Comparison of ENCODE assay signal across 25 cellular contexts in the genomic region with DNA sequence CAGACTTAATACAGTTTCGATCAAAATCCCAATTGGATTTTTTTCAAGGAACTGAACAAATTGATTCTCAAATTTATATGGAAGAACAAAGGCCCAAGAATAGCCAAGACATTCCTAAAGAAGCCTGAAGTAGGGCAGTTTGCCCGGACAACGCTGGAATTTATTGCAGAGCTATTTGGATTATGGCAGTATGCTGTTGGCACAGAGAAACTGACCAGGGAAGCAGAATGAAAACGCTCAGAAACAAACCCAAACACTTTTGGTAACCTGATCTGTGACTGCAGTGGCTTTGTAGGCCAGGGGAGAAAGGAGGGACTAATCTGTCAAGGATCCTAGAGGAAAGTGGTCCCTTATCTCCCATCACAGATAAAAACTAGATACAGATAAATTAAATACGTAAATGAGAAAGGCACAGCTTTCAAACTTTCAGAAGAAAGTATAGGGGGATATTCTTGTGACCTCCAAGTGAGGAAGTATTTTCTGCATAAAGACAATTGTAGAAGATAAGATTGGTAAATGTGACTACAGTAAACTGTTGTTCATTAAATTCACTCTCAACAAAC. TPM values are rescaled to one million over a fixed set of nuclear protein-coding genes. Genes with fewer than 3 reads are reported as not detected.
DNase-seq lines count a peak whose midpoint lies in the region; FAIRE-seq and TF ChIP-seq lines count a peak whose summit lies in the region.
"Had no signal": no experiment of that assay in that cellular context is flagged by ENCODE, and none has a peak within 500 bp of the region (broad histone marks: within the 10 kb centered on the region; RNA-seq: fewer than 3 reads in every experiment).

No MANE protein-coding gene starts in this region.

- H3K79me2 ChIP-seq in astrocyte (ENCODE audit: insufficient read depth, low read length): no peaks in the 10 kb centered on the region

- no peak overlapping the region for H3K9ac ChIP-seq in astrocyte (ENCODE audit: low read length)

- no peak overlapping the region for H3K4me2 ChIP-seq in astrocyte (ENCODE audit: low read length)

- H3K4me3 ChIP-seq in astrocyte (ENCODE audit: insufficient read depth, low read depth, low read length) (no peak overlapping the region), sigmoid colon (no peak overlapping the region), left ventricle myocardium inferior (no peak overlapping the region)
- H3K4me3 ChIP-seq: GM12878, stomach had no signal

- no peaks in the 10 kb centered on the region for H3K4me1 Mint-ChIP-seq in astrocyte (ENCODE audit: low read depth, unreplicated experiment)
- H3K4me1 Mint-ChIP-seq: activated CD4-positive, alpha-beta T cell treated with anti-CD3 and anti-CD28 coated beads, Interleukin-2, amount 10 ng/mL, durations not matched to agents 7 days and 5 days; activated T-helper 17 cell treated with anti-CD3 and anti-CD28 coated beads, Interleukin-2, amount 50 U/mL, for 72 hours; CD4-positive, alpha-beta memory T cell had no signal

- H3K27ac Mint-ChIP-seq in astrocyte (ENCODE audit: unreplicated experiment): no peak overlapping the region
- H3K27ac Mint-ChIP-seq: activated CD4-positive, alpha-beta T cell treated with anti-CD3 and anti-CD28 coated beads, Interleukin-2, amount 10 ng/mL, durations not matched to agents 7 days and 5 days; activated naive CD8-positive, alpha-beta T cell; activated T-helper 17 cell treated with anti-CD3 and anti-CD28 coated beads, Interleukin-2, amount 50 U/mL, for 72 hours; CD4-positive, alpha-beta memory T cell; T-helper 2 cell treated with Interferon-gamma antibody and Interleukin-4, amounts not matched to agents 5 μg/mL and 100 μg/mL, for 36 hours had no signal

- TF ChIP-seq CTCF in astrocyte (IDR thresholded peaks at IDR 0.05; ENCODE audit: insufficient read depth, low read depth, low read length) (no peak), sigmoid colon (IDR thresholded peaks at IDR 0.05) (no peak), left ventricle myocardium inferior (IDR thresholded peaks at IDR 0.05; ENCODE audit: borderline replicate concordance) (no peak)

- no peak overlapping the region for H3K27ac ChIP-seq in astrocyte (ENCODE audit: low read depth, low read length)
- H3K27ac ChIP-seq in sigmoid colon: peak overlapping the region; percentile 48 to 63 (median 54)
- no peak overlapping the region for H3K27ac ChIP-seq in left ventricle myocardium inferior (replicated peaks)
- H3K27ac ChIP-seq: stomach, WERI-Rb-1 had no signal

- intact Hi-C loops in sigmoid colon (cut with DNase I) (no loop called here), posterior cingulate gyrus (cut with DNase I) (no loop called here), left ventricle myocardium inferior (cut with micrococcal nuclease) (no loop called here)

- H2AFZ ChIP-seq in astrocyte (ENCODE audit: low read depth, low read length): no peak overlapping the region

- H3K9me3 Mint-ChIP-seq in astrocyte (ENCODE audit: unreplicated experiment): no peaks in the 10 kb centered on the region
- H3K9me3 Mint-ChIP-seq: activated CD4-positive, alpha-beta T cell treated with anti-CD3 and anti-CD28 coated beads, Interleukin-2, amount 10 ng/mL, durations not matched to agents 7 days and 5 days; activated T-helper 17 cell treated with anti-CD3 and anti-CD28 coated beads, Interleukin-2, amount 50 U/mL, for 72 hours; T-helper 2 cell treated with Interferon-gamma antibody and Interleukin-4, amounts not matched to agents 5 μg/mL and 100 μg/mL, for 36 hours had no signal

- WGBS in sigmoid colon, 2 donors: 18 to 43% methylated on average over 5 of the region's 5 CpGs

- H3K4me3 Mint-ChIP-seq in astrocyte (ENCODE audit: unreplicated experiment): no peak overlapping the region
- H3K4me3 Mint-ChIP-seq: activated CD4-positive, alpha-beta T cell treated with anti-CD3 and anti-CD28 coated beads, Interleukin-2, amount 10 ng/mL, durations not matched to agents 7 days and 5 days; activated naive CD8-positive, alpha-beta T cell; activated T-helper 17 cell treated with anti-CD3 and anti-CD28 coated beads, Interleukin-2, amount 50 U/mL, for 72 hours; CD4-positive, alpha-beta memory T cell; T-helper 2 cell treated with Interferon-gamma antibody and Interleukin-4, amounts not matched to agents 5 μg/mL and 100 μg/mL, for 36 hours had no signal

- FAIRE-seq in astrocyte (lab: Jason Lieb, UNC): no peak
- FAIRE-seq: G401.6, GM12878 had no signal

- no peak for TF ChIP-seq POLR2A in sigmoid colon (IDR thresholded peaks at IDR 0.05)

- peak; percentile 1 for DNase-seq in EH (ENCODE audit: low read depth)
- DNase-seq in astrocyte (ENCODE audit: low read depth): peak; percentile 10
- DNase-seq in foreskin melanocyte: peak; percentile 1
- DNase-seq in sigmoid colon: peak; percentile 74
- DNase-seq in posterior cingulate gyrus: no peak
- DNase-seq in left ventricle myocardium inferior: no peak
- no peak for DNase-seq in DMS53 treated with DMSO at 0.1 percent for 48 hours (lab: John Stamatoyannopoulos, UW; ENCODE audit: unreplicated experiment)
- DNase-seq in central memory CD4-positive, alpha-beta T cell: no peak
- DNase-seq: activated CD4-positive, alpha-beta T cell treated with anti-CD3 and anti-CD28 coated beads, Interleukin-2, amount 10 ng/mL, durations not matched to agents 7 days and 5 days; CD4-positive, alpha-beta memory T cell; cortex of kidney; foreskin fibroblast; left ventricle myocardium superior; NCI-H146; NCI-H2171 treated with DMSO at 0.1 percent for 48 hours; NCI-H774; occipital lobe; retina; stomach; WERI-Rb-1 had no signal

- H3K27me3 ChIP-seq in astrocyte (ENCODE audit: insufficient read depth, low read length): peaks cover 2% of the 10 kb centered on the region
- H3K27me3 ChIP-seq in sigmoid colon: no peaks in the 10 kb centered on the region
- H3K27me3 ChIP-seq in left ventricle myocardium inferior (ENCODE audit: low read depth): peaks cover 69% of the 10 kb centered on the region

- H3K4me1 ChIP-seq in astrocyte (ENCODE audit: insufficient read depth, low read length) (no peaks in the 10 kb centered on the region), sigmoid colon (peaks cover 0 to 25% (median 17%) of the 10 kb centered on the region in 4 donors), left ventricle myocardium inferior (no peaks in the 10 kb centered on the region)
- H3K4me1 ChIP-seq: stomach had no signal

- no peaks in the 10 kb centered on the region for H3K36me3 Mint-ChIP-seq in astrocyte (ENCODE audit: low read depth, unreplicated experiment)
- H3K36me3 Mint-ChIP-seq: activated naive CD8-positive, alpha-beta T cell; CD4-positive, alpha-beta memory T cell had no signal

- TF ChIP-seq EP300 in sigmoid colon (IDR thresholded peaks at IDR 0.05): no peak

- H3K9me3 ChIP-seq in astrocyte (ENCODE audit: insufficient read depth, low read depth, low read length) (no peaks in the 10 kb centered on the region), sigmoid colon (no peaks in the 10 kb centered on the region), left ventricle myocardium inferior (replicated peaks) (peaks cover 4% of the 10 kb centered on the region)
- H3K9me3 ChIP-seq: stomach had no signal

- H3K27me3 Mint-ChIP-seq in astrocyte (ENCODE audit: low read depth, unreplicated experiment): peaks cover 16% of the 10 kb centered on the region

- no peaks in the 10 kb centered on the region for H3K36me3 ChIP-seq in astrocyte (ENCODE audit: insufficient read depth, low read length)
- no peaks in the 10 kb centered on the region for H3K36me3 ChIP-seq in sigmoid colon
- H3K36me3 ChIP-seq in left ventricle myocardium inferior: no peaks in the 10 kb centered on the region
- H3K36me3 ChIP-seq: stomach, WERI-Rb-1 had no signal

- no peaks in the 10 kb centered on the region for H4K20me1 ChIP-seq in astrocyte (ENCODE audit: insufficient read depth, low read length)

RNA-seq across cellular contexts. Expression of gene GSC, which starts 35.9 kb away (rescaled TPM):
- not detected in 2 replicates for total RNA-seq in astrocyte
- total RNA-seq in sigmoid colon: 1 to 10 TPM in 2 of 4 donors, under 1 TPM in 2; 0.33 to 7.5 (median 0.74) TPM
- under 1 TPM in 1 of 3 donors, not detected in 2; 0.07 TPM for polyA plus RNA-seq in sigmoid colon
- total RNA-seq in left ventricle myocardium inferior: 0.66 TPM
- total RNA-seq: activated CD4-positive, alpha-beta T cell treated with anti-CD3 and anti-CD28 coated beads, Interleukin-2, amount 10 ng/mL, durations not matched to agents 7 days and 5 days; activated T-helper 17 cell treated with anti-CD3 and anti-CD28 coated beads, Interleukin-2, amount 50 U/mL, for 72 hours; GM12878; occipital lobe; stomach had no signal
- polyA plus RNA-seq: CD4-positive, alpha-beta memory T cell; GM12878 had no signal

Comparison
In these comparisons a context has a peak if more than half of its experiments do, and no peak if none do; other contexts are left out.
1. DNase-seq: peak in EH (single experiment), astrocyte (single experiment), foreskin melanocyte (single experiment) and sigmoid colon (single experiment); none in posterior cingulate gyrus (0 of 10), left ventricle myocardium inferior (single experiment), DMS53 treated with DMSO at 0.1 percent for 48 hours (single experiment) and central memory CD4-positive, alpha-beta T cell (single experiment).
2. H3K27ac ChIP-seq: peak in sigmoid colon (4 of 4); none in astrocyte (single experiment) and left ventricle myocardium inferior (single experiment).